ENCODE assay signal across 18 cellular contexts in the genomic region with DNA sequence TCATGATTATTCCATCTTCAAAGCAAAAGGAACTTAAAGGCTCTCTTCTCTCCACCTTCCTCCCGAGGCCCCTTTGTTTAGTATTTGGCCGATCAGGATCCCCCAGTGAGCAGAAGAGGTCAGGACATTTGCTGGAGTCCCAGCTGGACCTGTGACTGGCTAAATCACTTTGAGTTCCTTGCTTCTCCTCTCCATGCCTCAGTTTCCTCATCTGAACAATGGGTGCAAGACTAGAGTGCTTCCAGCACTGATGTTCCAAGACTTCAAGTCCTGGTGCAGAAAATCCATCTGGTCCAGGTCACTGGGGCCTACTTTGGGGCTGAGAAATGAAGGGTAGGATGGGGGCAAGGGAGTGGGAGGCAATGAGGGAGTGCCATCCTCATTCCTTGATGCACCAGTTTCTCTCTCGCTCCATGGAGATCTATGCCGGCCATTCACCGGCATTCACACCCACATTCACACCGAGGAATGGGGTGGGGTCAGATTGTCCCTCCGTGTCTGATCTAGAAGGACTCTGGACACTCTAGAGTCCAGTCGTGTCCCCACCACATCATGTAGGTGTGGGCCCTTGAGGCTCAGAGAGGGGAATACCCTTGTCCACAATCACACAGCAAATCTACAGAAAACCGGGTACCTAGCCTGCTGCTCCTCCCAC. TPM values are rescaled to one million over a fixed set of nuclear protein-coding genes. Genes with fewer than 3 reads are reported as not detected.
DNase-seq lines count a peak whose midpoint lies in the region; ATAC-seq and TF ChIP-seq lines count a peak whose summit lies in the region.
"Had no signal": no experiment of that assay in that cellular context is flagged by ENCODE, and none has a peak within 500 bp of the region (broad histone marks: within the 10 kb centered on the region; RNA-seq: fewer than 3 reads in every experiment).

No MANE protein-coding gene starts in this region.

- H3K4me1 ChIP-seq in esophagus muscularis mucosa (peaks cover 69 to 100% (median 97%) of the 10 kb centered on the region in 4 donors), tibial artery (peaks cover 5 to 100% (median 80%) of the 10 kb centered on the region in 4 donors)

- TF ChIP-seq CTCF in WTC11 (IDR thresholded peaks at IDR 0.05) (no peak), esophagus muscularis mucosa (IDR thresholded peaks at IDR 0.05) (no peak), neural crest cell (conservative IDR thresholded peaks at IDR 0.05) (no peak), tibial artery (IDR thresholded peaks at IDR 0.05) (no peak), progenitor cell of endocrine pancreas (IDR thresholded peaks at IDR 0.05; ENCODE audit: unreplicated experiment) (no peak)

- H3K27ac Mint-ChIP-seq in WTC11: 0 out of 2 replicates have a peak overlapping the region, but pooled peaks have one; percentile 45
- peak overlapping the region; percentile 15 for H3K27ac Mint-ChIP-seq in neural crest cell (ENCODE audit: unreplicated experiment)
- H3K27ac Mint-ChIP-seq in progenitor cell of endocrine pancreas: no peak overlapping the region
- no peak overlapping the region for H3K27ac Mint-ChIP-seq in stimulated activated memory B cell treated with anti-CD40 and anti-IgM and Interleukin-4, amounts not matched to agents 10 μg/mL and 1 μg/mL and 100 μg/mL, for 72 hours
- H3K27ac Mint-ChIP-seq in activated T-cell treated with anti-CD3 and anti-CD28 coated beads, Interleukin-2, amount 50 U/mL, for 24 hours: no peak overlapping the region
- H3K27ac Mint-ChIP-seq: activated CD4-positive, alpha-beta memory T cell treated with anti-CD3 and anti-CD28 coated beads, Interleukin-2, amount 10 ng/mL, durations not matched to agents 7 days and 5 days; endodermal cell had no signal

- no peak for DNase-seq in WTC11 (ENCODE audit: low spot score)
- DNase-seq in esophagus muscularis mucosa (ENCODE audit: extremely low spot score): no peak
- no peak for DNase-seq in neural crest cell (ENCODE audit: low read depth, low spot score)
- no peak for DNase-seq in tibial artery
- no peak for DNase-seq in GF-D8 (lab: John Stamatoyannopoulos, UW)
- DNase-seq in progenitor cell of endocrine pancreas (ENCODE audit: low spot score, unreplicated experiment): no peak
- DNase-seq in activated T-cell treated with anti-CD3 and anti-CD28 coated beads, Interleukin-2, amount 50 U/mL, for 24 hours: no peak
- DNase-seq: activated CD4-positive, alpha-beta memory T cell treated with anti-CD3 and anti-CD28 coated beads, Interleukin-2, amount 10 ng/mL, durations not matched to agents 7 days and 5 days; C1 segment of cervical spinal cord; DMS79; endodermal cell; kidney; NCI-H1436 treated with DMSO at 0.1 percent for 48 hours had no signal

- H3K27me3 Mint-ChIP-seq in WTC11 (ENCODE audit: low read depth) (no peaks in the 10 kb centered on the region), neural crest cell (ENCODE audit: low read depth) (no peaks in the 10 kb centered on the region), progenitor cell of endocrine pancreas (no peaks in the 10 kb centered on the region)
- peaks cover 50% of the 10 kb centered on the region for H3K27me3 Mint-ChIP-seq in stimulated activated memory B cell treated with anti-CD40 and anti-IgM and Interleukin-4, amounts not matched to agents 10 μg/mL and 1 μg/mL and 100 μg/mL, for 72 hours
- no peaks in the 10 kb centered on the region for H3K27me3 Mint-ChIP-seq in activated T-cell treated with anti-CD3 and anti-CD28 coated beads, Interleukin-2, amount 50 U/mL, for 24 hours

- 37% methylated on average over 9 of the region's 9 CpGs for WGBS in esophagus muscularis mucosa

- H3K4me3 Mint-ChIP-seq in WTC11 (no peak overlapping the region), neural crest cell (no peak overlapping the region), progenitor cell of endocrine pancreas (ENCODE audit: low read depth) (no peak overlapping the region)
- no peak overlapping the region for H3K4me3 Mint-ChIP-seq in stimulated activated memory B cell treated with anti-CD40 and anti-IgM and Interleukin-4, amounts not matched to agents 10 μg/mL and 1 μg/mL and 100 μg/mL, for 72 hours
- no peak overlapping the region for H3K4me3 Mint-ChIP-seq in activated T-cell treated with anti-CD3 and anti-CD28 coated beads, Interleukin-2, amount 50 U/mL, for 24 hours
- H3K4me3 Mint-ChIP-seq: activated CD4-positive, alpha-beta memory T cell treated with anti-CD3 and anti-CD28 coated beads, Interleukin-2, amount 10 ng/mL, durations not matched to agents 7 days and 5 days; endodermal cell had no signal

- intact Hi-C loops in esophagus muscularis mucosa (cut with DNase I): no loop called here
- intact Hi-C loops in tibial artery (cut with DNase I; ENCODE audit: low total_unique reads): no loop called here

- H3K36me3 Mint-ChIP-seq in WTC11 (no peaks in the 10 kb centered on the region), neural crest cell (ENCODE audit: low read depth) (no peaks in the 10 kb centered on the region), progenitor cell of endocrine pancreas (ENCODE audit: insufficient read depth) (no peaks in the 10 kb centered on the region)
- no peaks in the 10 kb centered on the region for H3K36me3 Mint-ChIP-seq in stimulated activated memory B cell treated with anti-CD40 and anti-IgM and Interleukin-4, amounts not matched to agents 10 μg/mL and 1 μg/mL and 100 μg/mL, for 72 hours
- no peaks in the 10 kb centered on the region for H3K36me3 Mint-ChIP-seq in activated T-cell treated with anti-CD3 and anti-CD28 coated beads, Interleukin-2, amount 50 U/mL, for 24 hours (ENCODE audit: low read depth)

- POLR2A ChIA-PET in WTC11 (lab: Charles Lee): no interaction called here

- H3K9me3 Mint-ChIP-seq in WTC11 (no peaks in the 10 kb centered on the region), neural crest cell (no peaks in the 10 kb centered on the region), progenitor cell of endocrine pancreas (ENCODE audit: low read depth) (no peaks in the 10 kb centered on the region)
- no peaks in the 10 kb centered on the region for H3K9me3 Mint-ChIP-seq in stimulated activated memory B cell treated with anti-CD40 and anti-IgM and Interleukin-4, amounts not matched to agents 10 μg/mL and 1 μg/mL and 100 μg/mL, for 72 hours
- no peaks in the 10 kb centered on the region for H3K9me3 Mint-ChIP-seq in activated T-cell treated with anti-CD3 and anti-CD28 coated beads, Interleukin-2, amount 50 U/mL, for 24 hours
- H3K9me3 Mint-ChIP-seq: activated CD4-positive, alpha-beta memory T cell treated with anti-CD3 and anti-CD28 coated beads, Interleukin-2, amount 10 ng/mL, durations not matched to agents 7 days and 5 days; endodermal cell had no signal

- H3K4me1 Mint-ChIP-seq in WTC11 (peaks cover 31% of the 10 kb centered on the region), neural crest cell (peaks cover 43% of the 10 kb centered on the region), progenitor cell of endocrine pancreas (ENCODE audit: low read depth) (peaks cover 6% of the 10 kb centered on the region)
- no peaks in the 10 kb centered on the region for H3K4me1 Mint-ChIP-seq in stimulated activated memory B cell treated with anti-CD40 and anti-IgM and Interleukin-4, amounts not matched to agents 10 μg/mL and 1 μg/mL and 100 μg/mL, for 72 hours
- peaks cover 9% of the 10 kb centered on the region for H3K4me1 Mint-ChIP-seq in activated T-cell treated with anti-CD3 and anti-CD28 coated beads, Interleukin-2, amount 50 U/mL, for 24 hours (ENCODE audit: low read depth)

- H3K9me3 ChIP-seq in esophagus muscularis mucosa: no peaks in the 10 kb centered on the region
- no peaks in the 10 kb centered on the region for H3K9me3 ChIP-seq in tibial artery
- H3K9me3 ChIP-seq: neutrophil had no signal

- H3K36me3 ChIP-seq in esophagus muscularis mucosa (peaks cover 0 to 100% (median 74%) of the 10 kb centered on the region in 4 donors), tibial artery (peaks cover 89 to 98% (median 90%) of the 10 kb centered on the region in 3 donors)
- H3K36me3 ChIP-seq: neutrophil had no signal

- no peak for ATAC-seq in WTC11
- no peak for ATAC-seq in stimulated activated memory B cell treated with anti-CD40 and anti-IgM and Interleukin-4, amounts not matched to agents 10 μg/mL and 1 μg/mL and 100 μg/mL, for 72 hours

- H3K27ac ChIP-seq in esophagus muscularis mucosa (replicated peaks in 1 of 4): peak overlapping the region; percentile 94 to 98 (median 96)
- H3K27ac ChIP-seq in tibial artery: peak overlapping the region; percentile 90 to 98
- H3K27ac ChIP-seq: neutrophil had no signal

- H3K27me3 ChIP-seq in esophagus muscularis mucosa: no peaks in the 10 kb centered on the region
- H3K27me3 ChIP-seq in tibial artery: no peaks in the 10 kb centered on the region
- H3K27me3 ChIP-seq: neutrophil had no signal

- TF ChIP-seq EP300 in esophagus muscularis mucosa (IDR thresholded peaks at IDR 0.05): no peak

- CTCF ChIA-PET in WTC11 (lab: Charles Lee): interaction anchor here (0.8 to 1.8 kb wide), 3 partner anchors 12 to 46 kb away, joined by 3 to 8 read pairs (median 3); no protein-coding TSS in a partner anchor

- TF ChIP-seq POLR2A in esophagus muscularis mucosa (IDR thresholded peaks at IDR 0.05; ENCODE audit: low read depth): no peak

- H3K4me3 ChIP-seq in esophagus muscularis mucosa (peak overlapping the region; percentile 62 to 77 (median 68)), tibial artery (peak overlapping the region; percentile 66 to 94)

TF ChIP-seq in WTC11, 78 proteins besides CTCF, POLR2A, EP300 and RAD21 (continues in another document):
- TF ChIP-seq MYBL2 (CRISPR knock-in tag; IDR thresholded peaks at IDR 0.05): no peak
- TF ChIP-seq, protein P1, sequence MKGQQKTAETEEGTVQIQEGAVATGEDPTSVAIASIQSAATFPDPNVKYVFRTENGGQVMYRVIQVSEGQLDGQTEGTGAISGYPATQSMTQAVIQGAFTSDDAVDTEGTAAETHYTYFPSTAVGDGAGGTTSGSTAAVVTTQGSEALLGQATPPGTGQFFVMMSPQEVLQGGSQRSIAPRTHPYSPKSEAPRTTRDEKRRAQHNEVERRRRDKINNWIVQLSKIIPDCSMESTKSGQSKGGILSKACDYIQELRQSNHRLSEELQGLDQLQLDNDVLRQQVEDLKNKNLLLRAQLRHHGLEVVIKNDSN (CRISPR knock-in tag; IDR thresholded peaks at IDR 0.05): no peak
- TF ChIP-seq NR3C1 (CRISPR knock-in tag; conservative IDR thresholded peaks at IDR 0.05; ENCODE audit: low read depth): no peak

RNA-seq across cellular contexts. Expression of gene IL17B, which starts 38.7 kb away (rescaled TPM):
- not detected in 3 replicates for total RNA-seq in WTC11 (2021)
- 10 to 100 TPM in 2 of 4 donors, 1 to 10 TPM in 2; 2.5 to 20.3 (median 8.0) TPM for total RNA-seq in esophagus muscularis mucosa
- not detected in 2 replicates for total RNA-seq in neural crest cell
- not detected in 2 replicates for total RNA-seq in progenitor cell of endocrine pancreas
- total RNA-seq: activated CD4-positive, alpha-beta memory T cell treated with anti-CD3 and anti-CD28 coated beads, Interleukin-2, amount 10 ng/mL, durations not matched to agents 7 days and 5 days; endodermal cell; LHCN-M2; SK-MEL-5; temporal lobe had no signal

RNA-seq across cellular contexts. Expression of gene PCYOX1L, which starts 60.0 kb away (rescaled TPM):
- 8.1 to 19.2 TPM (median 17.2 TPM) in 3 replicates for total RNA-seq in WTC11 (2021)
- total RNA-seq in esophagus muscularis mucosa: 1 to 10 TPM; 4.0 to 5.8 (median 4.7) TPM
- 22.0 and 22.9 TPM in 2 replicates for total RNA-seq in neural crest cell
- total RNA-seq in progenitor cell of endocrine pancreas: 18.6 and 20.6 TPM in 2 replicates

Comparison
In these comparisons a context has a peak if more than half of its experiments do, and no peak if none do; other contexts are left out.
1. H3K27ac Mint-ChIP-seq: peak in WTC11 (single experiment) and neural crest cell (single experiment); none in progenitor cell of endocrine pancreas (single experiment), stimulated activated memory B cell treated with anti-CD40 and anti-IgM and Interleukin-4, amounts not matched to agents 10 μg/mL and 1 μg/mL and 100 μg/mL, for 72 hours (single experiment) and activated T-cell treated with anti-CD3 and anti-CD28 coated beads, Interleukin-2, amount 50 U/mL, for 24 hours (single experiment).